ENCODE assay signal across 9 cellular contexts in the genomic region with DNA sequence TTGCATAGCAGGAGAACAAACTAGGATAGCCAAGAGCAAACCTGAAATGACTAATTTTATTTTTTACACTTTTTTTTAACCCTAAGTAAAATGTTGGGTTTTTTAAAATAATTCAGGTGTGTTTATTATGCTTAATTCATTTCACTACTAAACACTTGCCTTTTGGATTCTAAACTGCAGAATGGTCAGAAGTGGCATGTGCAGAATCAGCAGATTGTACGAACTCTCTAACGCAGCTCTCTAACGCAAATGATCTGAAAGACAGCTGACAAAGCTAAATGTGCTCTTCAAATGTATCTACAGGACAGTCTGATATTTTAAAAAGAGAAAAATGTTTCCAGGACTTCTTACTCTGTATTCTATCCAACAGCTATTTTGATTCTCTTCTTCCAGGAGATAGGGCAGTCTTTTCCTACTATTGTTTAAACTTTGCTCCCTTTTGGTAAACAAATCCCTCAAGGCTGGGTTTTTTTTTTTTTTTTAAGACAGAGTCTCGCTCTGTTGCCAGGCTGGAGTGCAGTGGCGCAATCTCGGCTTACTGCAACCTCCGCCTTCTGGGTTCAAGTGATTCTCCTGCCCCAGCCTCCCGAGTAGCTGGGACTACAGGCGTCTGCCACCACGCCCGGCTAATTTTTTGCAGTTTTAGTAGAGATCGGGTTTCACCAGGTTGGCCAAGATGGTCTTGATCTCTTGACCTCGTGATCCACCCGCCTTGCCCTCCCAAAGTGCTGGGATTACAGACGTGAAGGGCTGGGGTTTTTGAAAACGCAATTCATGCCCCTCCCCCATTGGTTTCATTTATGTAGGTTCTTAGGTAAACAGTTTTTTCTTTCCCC. TPM values are rescaled to one million over a fixed set of nuclear protein-coding genes. Genes with fewer than 3 reads are reported as not detected.
DNase-seq lines count a peak whose midpoint lies in the region; ATAC-seq, FAIRE-seq and TF ChIP-seq lines count a peak whose summit lies in the region.
"Had no signal": no experiment of that assay in that cellular context is flagged by ENCODE, and none has a peak within 500 bp of the region (broad histone marks: within the 10 kb centered on the region; RNA-seq: fewer than 3 reads in every experiment).

No MANE protein-coding gene starts in this region.

- no peaks in the 10 kb centered on the region for H4K20me1 ChIP-seq in mammary epithelial cell (ENCODE audit: insufficient read depth, low read length)

- H3K79me1 ChIP-seq in mesendoderm (ENCODE audit: low read length): peaks cover 5% of the 10 kb centered on the region

- no peak overlapping the region for H2AK5ac ChIP-seq in mesendoderm (ENCODE audit: low read length)

- no peak overlapping the region for H2BK15ac ChIP-seq in mesendoderm (replicated peaks; ENCODE audit: low read depth)

- H3K27me3 ChIP-seq in mammary epithelial cell (ENCODE audit: insufficient read depth, low read length): no peaks in the 10 kb centered on the region
- H3K27me3 ChIP-seq in mesendoderm (ENCODE audit: insufficient read depth, low read length, poor library complexity): no peaks in the 10 kb centered on the region
- H3K27me3 ChIP-seq in vagina: no peaks in the 10 kb centered on the region

- CTCF ChIA-PET in A549 (lab: Yijun Ruan, JAX): interaction anchor here (0.8 to 15.9 kb wide), 7 partner anchors 9 to 314 kb away, joined by 3 to 278 read pairs (median 5); no protein-coding TSS in a partner anchor
- CTCF ChIA-PET in mammary epithelial cell (lab: Charles Lee; ENCODE audit: low non-redundant PET): interaction anchor here (0.7 kb wide), 1 partner anchor 165 kb away, joined by 5 read pairs; no protein-coding TSS in a partner anchor

- TF ChIP-seq EP300 in A549 (IDR thresholded peaks at IDR 0.05): no peak

- peak overlapping the region; percentile 74 for H3K4ac ChIP-seq in mesendoderm (ENCODE audit: low read depth, low read length)

- BruUV-seq in mammary epithelial cell (replicated peaks; lab: Mats Ljungman, UMichigan): no TSS peak

- 47% methylated on average over 15 of the region's 16 CpGs for WGBS in A549 (ENCODE audit: missing lambda C conversion rate)
- WGBS in mammary epithelial cell (ENCODE audit: low coverage, missing lambda C conversion rate): 38% methylated on average over 9 of the region's 16 CpGs
- no CpG with 5 or more reads among the region's 16 CpGs for WGBS in mesendoderm (ENCODE audit: extremely low coverage, insufficient coverage, low lambda C conversion rate)

- intact Hi-C loops in mammary epithelial cell (cut with micrococcal nuclease) (loop anchor here (10.0 kb wide), 1 partner anchor 808 kb away; the partner anchor contains the start of gene PCSK5), vagina (cut with DNase I) (no loop called here)

- H3K4me1 ChIP-seq in A549 (peaks cover 8% of the 10 kb centered on the region), mammary epithelial cell (ENCODE audit: insufficient read depth, low read length) (peaks cover 33% of the 10 kb centered on the region), mesendoderm (ENCODE audit: control insufficient read depth, low read depth, low read length) (peaks cover 11% of the 10 kb centered on the region), vagina (peaks cover 58% of the 10 kb centered on the region)

- no peak for TF ChIP-seq RAD21 in A549 (conservative IDR thresholded peaks at IDR 0.05 in 1 of 2, IDR thresholded peaks at IDR 0.05 in 1 of 2)

- H2AFZ ChIP-seq in mammary epithelial cell (ENCODE audit: low read depth, low read length): peak overlapping the region; percentile 45

- peak overlapping the region; percentile 94 for H3K9ac ChIP-seq in mammary epithelial cell (ENCODE audit: insufficient read depth, low read length)
- H3K9ac ChIP-seq in mesendoderm (ENCODE audit: low read length): peak overlapping the region; percentile 95

- no peak for FAIRE-seq in A549 (lab: Jason Lieb, UNC)
- FAIRE-seq: endometrium had no signal

- H3K18ac ChIP-seq in mesendoderm (ENCODE audit: low read length): peak overlapping the region; percentile 46

- peak overlapping the region; percentile 17 for H2BK5ac ChIP-seq in mesendoderm (ENCODE audit: low read length)

- no peak overlapping the region for H4K5ac ChIP-seq in mesendoderm (ENCODE audit: low read length)

- H3K9me3 ChIP-seq in A549 (no peaks in the 10 kb centered on the region), mammary epithelial cell (replicated peaks; ENCODE audit: insufficient read depth, low read length) (no peaks in the 10 kb centered on the region), vagina (no peaks in the 10 kb centered on the region)

- peak overlapping the region; percentile 95 for H3K4me3 ChIP-seq in A549
- peak overlapping the region; percentile 85 for H3K4me3 ChIP-seq in Jurkat, Clone E6-1 (ENCODE audit: low read length)
- peak overlapping the region; percentile 95 to 96 (median 96) for H3K4me3 ChIP-seq in mammary epithelial cell (replicated peaks in 1 of 3; ENCODE audit: insufficient read depth in 1 of 3, low read depth in 2 of 3, low read length in 3 of 3)
- peak overlapping the region; percentile 84 for H3K4me3 ChIP-seq in mesendoderm (ENCODE audit: low read length)
- peak overlapping the region; percentile 89 to 90 for H3K4me3 ChIP-seq in vagina

- no peak for DNase-seq in A549 (ENCODE audit: low read depth in 1 of 2, low spot score in 1 of 2)
- DNase-seq in Jurkat, Clone E6-1 (ENCODE audit: low read depth, low spot score): no peak
- DNase-seq in mammary epithelial cell: no peak
- DNase-seq in mesendoderm: no peak
- DNase-seq in vagina (ENCODE audit: extremely low spot score in 2 of 2): no peak
- no peak for DNase-seq in NCI-H2081 treated with DMSO at 0.1 percent for 48 hours (lab: John Stamatoyannopoulos, UW)

- no peaks in the 10 kb centered on the region for H3K36me3 ChIP-seq in mammary epithelial cell (ENCODE audit: insufficient read depth, low read length)
- H3K36me3 ChIP-seq in mesendoderm (ENCODE audit: control insufficient read depth, insufficient read depth, low read length): no peaks in the 10 kb centered on the region
- H3K36me3 ChIP-seq in vagina: peaks cover 0 to under 1% of the 10 kb centered on the region in 2 donors

- H3K56ac ChIP-seq in mesendoderm (ENCODE audit: low read length): peak overlapping the region; percentile 95

- H3K79me2 ChIP-seq in mammary epithelial cell (ENCODE audit: insufficient read depth, low read length) (peaks cover 62% of the 10 kb centered on the region), mesendoderm (ENCODE audit: control insufficient read depth, insufficient read depth, low read length) (peaks cover 7% of the 10 kb centered on the region)

- no peak for ATAC-seq in A549
- no peak for ATAC-seq in GM21423 (IDR thresholded peaks at IDR 0.05; ENCODE audit: unreplicated experiment)
- ATAC-seq in HG02852 (IDR thresholded peaks at IDR 0.05; ENCODE audit: unreplicated experiment): no peak

- H3K4me2 ChIP-seq in A549: peak overlapping the region; percentile 68
- H3K4me2 ChIP-seq in mammary epithelial cell (ENCODE audit: insufficient read depth, low read depth, low read length): peak overlapping the region; percentile 60
- peak overlapping the region; percentile 33 for H3K4me2 ChIP-seq in mesendoderm (ENCODE audit: low read length)

- POLR2A ChIA-PET in A549 (lab: Yijun Ruan, JAX): interaction anchor here (0.7 to 3.2 kb wide), 2 partner anchors 59 to 1640 kb away, joined by 3 to 38 read pairs; partner anchors contain the start of gene CARNMT1

- no peak overlapping the region for H4K8ac ChIP-seq in mesendoderm (ENCODE audit: low read depth, low read length)

- H2BK120ac ChIP-seq in mesendoderm (ENCODE audit: low read depth, low read length): no peak overlapping the region

- TF ChIP-seq CTCF in A549 (IDR thresholded peaks at IDR 0.05) (no peak), mammary epithelial cell (conservative IDR thresholded peaks at IDR 0.05 in 1 of 2, IDR thresholded peaks at IDR 0.05 in 1 of 2; ENCODE audit: extremely low read depth in 1 of 2, insufficient read depth in 1 of 2, low read depth in 1 of 2, low read length in 2 of 2) (no peak), vagina (IDR thresholded peaks at IDR 0.05) (no peak)

- dilution Hi-C loops in mammary epithelial cell (cut with HindIII; ENCODE audit: low sequenced_read_pairs): no loop called here

- H3K27ac ChIP-seq in A549: peak overlapping the region; percentile 78 to 86; a peak in 5 of 6 replicates
- H3K27ac ChIP-seq in mammary epithelial cell (ENCODE audit: insufficient read depth, low read depth, low read length): peak overlapping the region; percentile 92
- H3K27ac ChIP-seq in mesendoderm (ENCODE audit: low read depth, low read length): peak overlapping the region; percentile 92
- H3K27ac ChIP-seq in vagina: peak overlapping the region; percentile 98

- no peak overlapping the region for H3K23ac ChIP-seq in mesendoderm (ENCODE audit: low read length)

- TF ChIP-seq POLR2A in A549 (IDR thresholded peaks at IDR 0.05; ENCODE audit: low read length) (no peak), vagina (IDR thresholded peaks at IDR 0.05) (no peak)

- in situ Hi-C loops in mammary epithelial cell (cut with MboI; ENCODE audit: low sequenced_read_pairs in 2 of 2): no loop called here

RNA-seq across cellular contexts. Expression of gene NMRK1, which starts 1.3 kb away (rescaled TPM):
- polyA plus RNA-seq in A549 (2011; rRNA removed): 8.6 and 10.5 TPM in 2 replicates
- 1.8 and 2.1 TPM in 2 replicates for polyA plus RNA-seq in A549 (2012; cell fraction: cytosol; rRNA removed)
- 1.1 and 1.7 TPM in 2 replicates for polyA plus RNA-seq in A549 (2012; cell fraction: nucleus; rRNA removed)
- polyA plus RNA-seq in A549 (2017; fragmentation: RNase III; extraction: RNeasy Plus Mini Kit Qiagen cat#74134 plus additional on column Dnase treatment): 6.0 to 8.0 TPM (median 7.6 TPM) in 3 replicates
- 2.1 and 3.5 TPM in 2 replicates for polyA minus RNA-seq in A549 (2011; rRNA and poly(A)+ RNA removed)
- 13.0 TPM for polyA plus RNA-seq in Jurkat, Clone E6-1 (2012; ENCODE audit: insufficient read depth, insufficient read length)
- total RNA-seq in mammary epithelial cell: 10 to 100 TPM; 13.7 to 24.3 TPM
- polyA plus RNA-seq in mammary epithelial cell: 18.0 TPM
- 2.6 TPM for polyA minus RNA-seq in mammary epithelial cell
- polyA plus RNA-seq in mesendoderm (2013, experiment 1 of 2): 7.8 TPM
- polyA plus RNA-seq in mesendoderm (2013, experiment 2 of 2): 7.5 TPM
- 20.4 TPM for total RNA-seq in vagina

RNA-seq across cellular contexts. Expression of gene OSTF1, which starts 1.7 kb away (rescaled TPM):
- 10.1 and 12.7 TPM in 2 replicates for polyA plus RNA-seq in A549 (2011; rRNA removed)
- polyA plus RNA-seq in A549 (2012; cell fraction: cytosol; rRNA removed): 3.6 and 4.0 TPM in 2 replicates
- polyA plus RNA-seq in A549 (2012; cell fraction: nucleus; rRNA removed): 1.1 and 1.2 TPM in 2 replicates
- polyA plus RNA-seq in A549 (2017; fragmentation: RNase III; extraction: RNeasy Plus Mini Kit Qiagen cat#74134 plus additional on column Dnase treatment): 13.3 to 15.0 TPM (median 13.4 TPM) in 3 replicates
- polyA minus RNA-seq in A549 (2011; rRNA and poly(A)+ RNA removed): 8.8 and 9.2 TPM in 2 replicates
- 77.8 TPM for polyA plus RNA-seq in Jurkat, Clone E6-1 (2012; ENCODE audit: insufficient read depth, insufficient read length)
- total RNA-seq in mammary epithelial cell: 10 to 100 TPM; 31.8 to 53.1 TPM
- polyA plus RNA-seq in mammary epithelial cell: 40.1 TPM
- 43.9 TPM for polyA minus RNA-seq in mammary epithelial cell
- 16.5 TPM for polyA plus RNA-seq in mesendoderm (2013, experiment 1 of 2)
- 17.2 TPM for polyA plus RNA-seq in mesendoderm (2013, experiment 2 of 2)
- 25.0 TPM for total RNA-seq in vagina

RNA-seq across cellular contexts. Expression of gene CARNMT1, which starts 58.6 kb away (rescaled TPM):
- polyA plus RNA-seq in A549 (2011; rRNA removed): 15.9 and 18.0 TPM in 2 replicates
- polyA plus RNA-seq in A549 (2012; cell fraction: cytosol; rRNA removed): 9.3 and 10.3 TPM in 2 replicates
- polyA plus RNA-seq in A549 (2012; cell fraction: nucleus; rRNA removed): 7.5 and 7.8 TPM in 2 replicates
- polyA plus RNA-seq in A549 (2017; fragmentation: RNase III; extraction: RNeasy Plus Mini Kit Qiagen cat#74134 plus additional on column Dnase treatment): 17.1 to 17.8 TPM (median 17.1 TPM) in 3 replicates
- 9.3 and 10.2 TPM in 2 replicates for polyA minus RNA-seq in A549 (2011; rRNA and poly(A)+ RNA removed)
- polyA plus RNA-seq in Jurkat, Clone E6-1 (2012; ENCODE audit: insufficient read depth, insufficient read length): 11.9 TPM
- 10 to 100 TPM; 21.7 to 22.8 TPM for total RNA-seq in mammary epithelial cell
- 8.0 TPM for polyA plus RNA-seq in mammary epithelial cell
- 8.3 TPM for polyA minus RNA-seq in mammary epithelial cell
- polyA plus RNA-seq in mesendoderm (2013, experiment 1 of 2): 21.1 TPM
- 21.4 TPM for polyA plus RNA-seq in mesendoderm (2013, experiment 2 of 2)
- total RNA-seq in vagina: 15.5 TPM
